Comparison of ENCODE assay signal across 1 cellular context in genomic region chr16:84638195-84638806, GRCh38.
TF ChIP-seq lines count a peak whose summit lies in the region.

No MANE protein-coding gene starts in this region.

TF ChIP-seq in GM12878, 131 proteins besides CTCF, POLR2A, EP300 and RAD21:
- TF ChIP-seq SPI1 (IDR thresholded peaks at IDR 0.05; ENCODE audit: borderline replicate concordance, insufficient read depth, low read depth, low read length) (no peak), NFYA (IDR thresholded peaks at IDR 0.05; ENCODE audit: borderline replicate concordance, low read depth, low read length) (no peak), PAX5 (IDR thresholded peaks at IDR 0.05; ENCODE audit: borderline replicate concordance, low read depth, low read length) (no peak), SMAD5 (IDR thresholded peaks at IDR 0.05; ENCODE audit: low read depth) (no peak), GATAD2B (conservative IDR thresholded peaks at IDR 0.05; ENCODE audit: low read depth) (no peak)
